Comparison of ENCODE assay signal across 7 cellular contexts in the genomic region with DNA sequence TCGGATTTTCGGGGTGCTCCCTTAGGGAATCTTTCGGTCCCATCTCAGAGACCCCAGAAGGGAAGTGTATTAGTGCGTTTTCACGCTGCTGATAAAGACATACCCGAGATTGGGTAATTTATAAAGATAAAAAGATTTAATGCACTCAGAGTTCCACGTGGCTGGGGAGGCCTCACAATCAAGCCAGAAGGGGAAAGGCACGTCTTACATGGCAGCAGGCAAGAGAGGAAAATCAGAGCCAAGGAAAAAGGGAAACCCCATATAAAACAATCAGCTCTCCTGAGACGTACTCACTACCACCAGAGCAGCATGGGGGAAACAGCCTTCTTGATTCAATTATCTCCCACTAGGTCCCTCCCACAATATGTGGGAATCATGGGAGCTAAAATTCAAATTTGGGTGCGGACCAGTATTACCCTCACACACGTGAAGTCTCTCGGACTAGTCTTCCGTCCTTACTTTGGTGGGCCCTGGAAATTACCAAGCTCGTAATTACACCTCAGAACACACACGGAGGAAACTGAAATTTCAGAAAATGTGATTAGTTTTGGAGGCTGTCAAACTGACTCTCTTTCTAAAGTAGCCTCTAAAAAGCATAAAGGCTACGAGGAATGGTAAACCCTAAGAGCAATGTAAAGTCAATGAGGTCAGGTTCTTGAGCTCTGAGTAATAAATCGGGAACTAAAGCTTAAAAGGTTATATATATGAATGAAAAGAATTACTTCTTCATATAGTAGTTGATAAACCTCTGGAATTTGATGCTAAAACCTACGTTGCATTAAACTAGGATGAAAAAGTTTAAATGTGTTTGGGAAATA. TPM values are rescaled to one million over a fixed set of nuclear protein-coding genes. Genes with fewer than 3 reads are reported as not detected.
DNase-seq lines count a peak whose midpoint lies in the region; ATAC-seq and TF ChIP-seq lines count a peak whose summit lies in the region.

No MANE protein-coding gene starts in this region.

- H3K36me3 Mint-ChIP-seq in progenitor cell of endocrine pancreas (ENCODE audit: insufficient read depth) = peaks cover 11% of the 10 kb centered on the region

- H3K27me3 Mint-ChIP-seq in progenitor cell of endocrine pancreas = no peaks in the 10 kb centered on the region

- peak overlapping the region; percentile 92 for H3K4me3 Mint-ChIP-seq in progenitor cell of endocrine pancreas (ENCODE audit: low read depth)

- H3K4me1 Mint-ChIP-seq in progenitor cell of endocrine pancreas (ENCODE audit: low read depth) = peaks cover 22% of the 10 kb centered on the region

- peak; percentile 0 for ATAC-seq in GM21390 (IDR thresholded peaks at IDR 0.05; ENCODE audit: unreplicated experiment)
- ATAC-seq in HG03095 (IDR thresholded peaks at IDR 0.05; ENCODE audit: unreplicated experiment) = no peak
- ATAC-seq in GM21447 (IDR thresholded peaks at IDR 0.05; ENCODE audit: unreplicated experiment) = no peak
- no peak for ATAC-seq in GM21526 (IDR thresholded peaks at IDR 0.05; ENCODE audit: low FRiP score, unreplicated experiment)

- H3K27ac Mint-ChIP-seq in progenitor cell of endocrine pancreas = peak overlapping the region; percentile 100

- peak overlapping the region; percentile 35 for H3K4me3 ChIP-seq in effector memory CD4-positive, alpha-beta T cell (ENCODE audit: insufficient read depth, low read depth, low read length, poor library complexity, severe bottlenecking)

- TF ChIP-seq CTCF in progenitor cell of endocrine pancreas (IDR thresholded peaks at IDR 0.05; ENCODE audit: unreplicated experiment) = no peak

- DNase-seq in NCI-H748 (lab: John Stamatoyannopoulos, UW; ENCODE audit: unreplicated experiment) (peak; percentile 76), progenitor cell of endocrine pancreas (ENCODE audit: low spot score, unreplicated experiment) (no peak)
- peak in 1 of 3 donors; percentile 5 for DNase-seq in effector memory CD4-positive, alpha-beta T cell

- no peaks in the 10 kb centered on the region for H3K27me3 ChIP-seq in effector memory CD4-positive, alpha-beta T cell (replicated peaks; ENCODE audit: control insufficient read depth, insufficient read depth, low read length, poor library complexity, severe bottlenecking)

- H3K27ac ChIP-seq in effector memory CD4-positive, alpha-beta T cell (ENCODE audit: insufficient read depth, low read length, poor library complexity, severe bottlenecking) = peak overlapping the region; percentile 94

- H3K9me3 Mint-ChIP-seq in progenitor cell of endocrine pancreas (ENCODE audit: low read depth) = no peaks in the 10 kb centered on the region

- no peaks in the 10 kb centered on the region for H3K36me3 ChIP-seq in effector memory CD4-positive, alpha-beta T cell (ENCODE audit: control insufficient read depth, insufficient read depth, low read length)

- peaks cover 21% of the 10 kb centered on the region for H3K4me1 ChIP-seq in effector memory CD4-positive, alpha-beta T cell (ENCODE audit: control insufficient read depth, insufficient read depth, low read length, poor library complexity, severe bottlenecking)

- H3K9me3 ChIP-seq in effector memory CD4-positive, alpha-beta T cell (ENCODE audit: control insufficient read depth, low read length) = peaks cover 7% of the 10 kb centered on the region

RNA-seq across cellular contexts. Expression of gene FEM1C, which starts 0.7 kb away (rescaled TPM):
- total RNA-seq in progenitor cell of endocrine pancreas = 18.1 and 18.4 TPM in 2 replicates

RNA-seq across cellular contexts. Expression of gene TICAM2, which starts 57.0 kb away (rescaled TPM):
- 0.36 and 1.1 TPM in 2 replicates for total RNA-seq in progenitor cell of endocrine pancreas
